In genomic region chr11:57405271-57405890, GRCh38 we compare ENCODE assay signal across 19 cellular contexts. TPM values are rescaled to one million over a fixed set of nuclear protein-coding genes. Genes with fewer than 3 reads are reported as not detected.
DNase-seq lines count a peak whose midpoint lies in the region; ATAC-seq, FAIRE-seq and TF ChIP-seq lines count a peak whose summit lies in the region.
"Had no signal": no experiment of that assay in that cellular context is flagged by ENCODE, and none has a peak within 500 bp of the region (broad histone marks: within the 10 kb centered on the region; RNA-seq: fewer than 3 reads in every experiment).

No MANE protein-coding gene starts in this region.

- H3K4me3 Mint-ChIP-seq in T-helper 2 cell treated with Interferon-gamma antibody and Interleukin-4, amounts not matched to agents 5 μg/mL and 100 μg/mL, for 36 hours, result no peak overlapping the region
- no peak overlapping the region for H3K4me3 Mint-ChIP-seq in MCF 10A (ENCODE audit: unreplicated experiment)
- H3K4me3 Mint-ChIP-seq in neural progenitor cell, result no peak overlapping the region
- H3K4me3 Mint-ChIP-seq: neural crest cell had no signal

- CTCF ChIA-PET in GM12878 (lab: Yijun Ruan, JAX), result interaction anchor here (0.5 to 1.6 kb wide), 3 partner anchors 12 to 191 kb away, joined by 3 to 6 read pairs (median 3); no protein-coding TSS in a partner anchor
- CTCF ChIA-PET in MCF 10A (lab: Yijun Ruan, JAX), result no interaction called here

- H3K79me2 ChIP-seq in GM12878 (ENCODE audit: control insufficient read depth, insufficient read depth, low read length) (no peaks in the 10 kb centered on the region; the same call in 1 of the 2 replicates), neural progenitor cell (ENCODE audit: low read depth) (no peaks in the 10 kb centered on the region)

- H3K9me3 ChIP-seq in GM12878 (replicated peaks; ENCODE audit: control insufficient read depth, insufficient read depth, low read length) (no peaks in the 10 kb centered on the region), lung (ENCODE audit: control insufficient read depth in 2 of 2, insufficient read depth in 1 of 2, low read length in 1 of 2) (no peaks in the 10 kb centered on the region), neural progenitor cell (ENCODE audit: low read depth) (no peaks in the 10 kb centered on the region)
- H3K9me3 ChIP-seq: adrenal gland, lower lobe of right lung, sigmoid colon had no signal

- H3K27me3 ChIP-seq in GM12878 (replicated peaks in 1 of 2; ENCODE audit: control insufficient read depth in 2 of 2, insufficient read depth in 2 of 2, low read length in 1 of 2) (no peaks in the 10 kb centered on the region), lung (ENCODE audit: control insufficient read depth, insufficient read depth) (no peaks in the 10 kb centered on the region), neural progenitor cell (no peaks in the 10 kb centered on the region)
- H3K27me3 ChIP-seq: adrenal gland, sigmoid colon had no signal

- no peak overlapping the region for H3K9ac ChIP-seq in GM12878 (ENCODE audit: control insufficient read depth, insufficient read depth, low read length)
- H3K9ac ChIP-seq in neural progenitor cell, result no peak overlapping the region

- H3K27me3 Mint-ChIP-seq in T-helper 2 cell treated with Interferon-gamma antibody and Interleukin-4, amounts not matched to agents 5 μg/mL and 100 μg/mL, for 36 hours (ENCODE audit: low read depth), result no peaks in the 10 kb centered on the region
- H3K27me3 Mint-ChIP-seq in MCF 10A (ENCODE audit: insufficient read depth, unreplicated experiment) (no peaks in the 10 kb centered on the region), neural progenitor cell (ENCODE audit: insufficient read depth, low read depth) (peaks cover 10% of the 10 kb centered on the region)

- SMC1A ChIA-PET in GM12878 (lab: Charles Lee; ENCODE audit: uncharacterized antibody, unreplicated experiment), result interaction anchor here (0.6 to 1.6 kb wide), 5 partner anchors 8 to 74 kb away, joined by 3 to 5 read pairs (median 3); no protein-coding TSS in a partner anchor

- H3K4me3 ChIP-seq in GM12878 (no peak overlapping the region), lung (no peak overlapping the region), neural progenitor cell (no peak overlapping the region)
- H3K4me3 ChIP-seq: adrenal gland, lower lobe of right lung, sigmoid colon had no signal

- in situ Hi-C loops in GM12878 (cut with MboI), result no loop called here

- no peak for DNase-seq in T-helper 2 cell treated with Interferon-gamma antibody and Interleukin-4, amounts not matched to agents 5 μg/mL and 100 μg/mL, for 36 hours (ENCODE audit: low spot score)
- DNase-seq in T-helper 2 cell (no peak), GM03348 (ENCODE audit: low spot score) (peak; percentile 13), GM12878 (ENCODE audit: low read depth, low spot score) (no peak), lung (ENCODE audit: low spot score) (no peak), MCF 10A (ENCODE audit: unreplicated experiment) (no peak), neural progenitor cell (ENCODE audit: low spot score) (no peak)
- DNase-seq: 8988T, adrenal gland, cortex of kidney, H7, lower lobe of right lung, NCI-H1436 treated with DMSO at 0.1 percent for 48 hours, NCI-H510A, sigmoid colon had no signal

- peaks cover 10% of the 10 kb centered on the region for H3K4me1 Mint-ChIP-seq in T-helper 2 cell treated with Interferon-gamma antibody and Interleukin-4, amounts not matched to agents 5 μg/mL and 100 μg/mL, for 36 hours (ENCODE audit: low read depth)
- H3K4me1 Mint-ChIP-seq in MCF 10A (ENCODE audit: insufficient read depth, unreplicated experiment), result peaks cover 10% of the 10 kb centered on the region
- no peaks in the 10 kb centered on the region for H3K4me1 Mint-ChIP-seq in neural progenitor cell
- H3K4me1 Mint-ChIP-seq: neural crest cell had no signal

- ATAC-seq in GM12878 (no peak), lung (ENCODE audit: insufficient read depth, low FRiP score) (peak; percentile 14), HG03097 (IDR thresholded peaks at IDR 0.05; ENCODE audit: low FRiP score, unreplicated experiment) (no peak)

- H2AFZ ChIP-seq in GM12878 (ENCODE audit: control insufficient read depth, low read depth, low read length) (no peak overlapping the region), neural progenitor cell (replicated peaks) (no peak overlapping the region)

- no peaks in the 10 kb centered on the region for H4K20me1 ChIP-seq in GM12878 (ENCODE audit: control insufficient read depth, insufficient read depth)
- no peaks in the 10 kb centered on the region for H4K20me1 ChIP-seq in neural progenitor cell (ENCODE audit: low read depth)

- intact Hi-C loops in GM12878 (cut with micrococcal nuclease; ENCODE audit: unreplicated experiment), result no loop called here
- intact Hi-C loops in MCF 10A (cut with micrococcal nuclease), result no loop called here

- H3K27ac ChIP-seq in GM12878 (ENCODE audit: control insufficient read depth, insufficient read depth), result 0 out of 2 replicates have a peak overlapping the region, but pooled peaks have one; percentile 55
- no peak overlapping the region for H3K27ac ChIP-seq in lung (ENCODE audit: low read depth in 1 of 2, low read length in 1 of 2)
- H3K27ac ChIP-seq in neural progenitor cell, result no peak overlapping the region
- H3K27ac ChIP-seq: adrenal gland, lower lobe of right lung had no signal

- peaks cover 19% of the 10 kb centered on the region for H3K4me1 ChIP-seq in GM12878 (ENCODE audit: control insufficient read depth, insufficient read depth, low read length)
- peaks cover 0 to 12% of the 10 kb centered on the region in 2 donors for H3K4me1 ChIP-seq in lung (ENCODE audit: control insufficient read depth in 2 of 2, insufficient read depth in 2 of 2, low read length in 2 of 2)
- no peaks in the 10 kb centered on the region for H3K4me1 ChIP-seq in neural progenitor cell
- H3K4me1 ChIP-seq: sigmoid colon had no signal

- no peak for TF ChIP-seq CTCF in GM12878 (IDR thresholded peaks at IDR 0.05 in 2 of 3, conservative IDR thresholded peaks at IDR 0.05 in 1 of 3; ENCODE audit: control insufficient read depth in 2 of 3, extremely low read depth in 1 of 3, insufficient read depth in 1 of 3, low read depth in 3 of 3, low read length in 3 of 3)
- TF ChIP-seq CTCF in lung (IDR thresholded peaks at IDR 0.05; ENCODE audit: control extremely low read depth, extremely low read depth), result no peak
- no peak for TF ChIP-seq CTCF in MCF 10A (IDR thresholded peaks at IDR 0.05; ENCODE audit: unreplicated experiment)
- TF ChIP-seq CTCF in neural progenitor cell (IDR thresholded peaks at IDR 0.05), result no peak

- no peak for TF ChIP-seq POLR2A in GM12878 (IDR thresholded peaks at IDR 0.05; ENCODE audit: low read depth, low read length)

- no peaks in the 10 kb centered on the region for H3K9me3 Mint-ChIP-seq in T-helper 2 cell treated with Interferon-gamma antibody and Interleukin-4, amounts not matched to agents 5 μg/mL and 100 μg/mL, for 36 hours
- H3K9me3 Mint-ChIP-seq in MCF 10A (ENCODE audit: unreplicated experiment) (no peaks in the 10 kb centered on the region), neural progenitor cell (no peaks in the 10 kb centered on the region)
- H3K9me3 Mint-ChIP-seq: neural crest cell had no signal

- POLR2A ChIA-PET in GM12878 (lab: Charles Lee), result interaction anchor here (0.6 to 2.4 kb wide), 3 partner anchors 14 to 363 kb away, joined by 3 to 11 read pairs (median 3); no protein-coding TSS in a partner anchor
- POLR2A ChIA-PET in MCF 10A (lab: Yijun Ruan, JAX), result interaction anchor here (0.6 kb wide), 1 partner anchor 21 kb away, joined by 3 read pairs; no protein-coding TSS in a partner anchor

- H3K36me3 Mint-ChIP-seq in T-helper 2 cell treated with Interferon-gamma antibody and Interleukin-4, amounts not matched to agents 5 μg/mL and 100 μg/mL, for 36 hours (ENCODE audit: low read depth), result peaks cover 33% of the 10 kb centered on the region
- peaks cover 49% of the 10 kb centered on the region for H3K36me3 Mint-ChIP-seq in MCF 10A (ENCODE audit: insufficient read depth, unreplicated experiment)
- H3K36me3 Mint-ChIP-seq in neural progenitor cell, result no peaks in the 10 kb centered on the region

- H3K4me2 ChIP-seq in GM12878 (ENCODE audit: control insufficient read depth, insufficient read depth), result no peak overlapping the region
- no peak overlapping the region for H3K4me2 ChIP-seq in neural progenitor cell

- no peak for FAIRE-seq in GM12878 (lab: Jason Lieb, UNC)

- H3F3A ChIP-seq in neural progenitor cell (ENCODE audit: low read depth), result no peaks in the 10 kb centered on the region

- no peak for TF ChIP-seq EP300 in GM12878 (IDR thresholded peaks at IDR 0.05; ENCODE audit: borderline replicate concordance in 1 of 2, control insufficient read depth in 1 of 2, low read depth in 2 of 2, low read length in 2 of 2)

- TF ChIP-seq RAD21 in GM12878 (IDR thresholded peaks at IDR 0.05; ENCODE audit: insufficient read depth, low read depth, low read length), result no peak

- peaks cover 31 to 36% of the 10 kb centered on the region in 2 experiments for H3K36me3 ChIP-seq in GM12878 (ENCODE audit: control insufficient read depth in 2 of 2, insufficient read depth in 2 of 2, low read length in 1 of 2)
- H3K36me3 ChIP-seq in lung (ENCODE audit: control insufficient read depth in 2 of 2, insufficient read depth in 2 of 2, low read length in 2 of 2), result peaks cover 4 to 35% of the 10 kb centered on the region in 2 donors
- no peaks in the 10 kb centered on the region for H3K36me3 ChIP-seq in neural progenitor cell

- peak overlapping the region; percentile 71 for H3K27ac Mint-ChIP-seq in T-helper 2 cell treated with Interferon-gamma antibody and Interleukin-4, amounts not matched to agents 5 μg/mL and 100 μg/mL, for 36 hours
- H3K27ac Mint-ChIP-seq in MCF 10A (ENCODE audit: low read depth, unreplicated experiment) (no peak overlapping the region), neural progenitor cell (no peak overlapping the region)

- RAD21 ChIA-PET in GM12878 (lab: Charles Lee; ENCODE audit: unreplicated experiment), result interaction anchor here (3.4 kb wide), 1 partner anchor 20 kb away, joined by 21 read pairs; no protein-coding TSS in a partner anchor

- WGBS in GM12878 (ENCODE audit: insufficient coverage, insufficient replicate concordance, low lambda C conversion rate, missing lambda C conversion rate), result 86% methylated on average over 5 of the region's 5 CpGs
- WGBS in lung, 2 donors, result 72 to 81% methylated on average over 5 of the region's 5 CpGs

- BruUV-seq in GM12878 (replicated peaks; lab: Mats Ljungman, UMichigan), result no TSS peak
- no TSS peak for BruUV-seq in MCF 10A (replicated peaks; lab: Mats Ljungman, UMichigan)

RNA-seq across cellular contexts. Expression of gene PRG2, which starts 14.9 kb away (rescaled TPM):
- total RNA-seq in GM12878 (2013; cell fraction: nucleolus; rRNA removed), result 1.2 and 1.3 TPM in 2 replicates
- total RNA-seq in GM12878 (2014; rRNA removed) (0.68 TPM in 1 of 2 replicates, not detected in the other), GM12878 (2014; rRNA removed; fragmentation: Illumina TruSeq; extraction: Trizol) (0.41 TPM in 1 of 2 replicates, not detected in the other), GM12878 (2021) (1.7 and 2.0 TPM in 2 replicates), lung (under 1 TPM; 0.68 to 0.71 TPM), MCF 10A (2022) (0.25 TPM in 1 of 2 replicates, not detected in the other), neural progenitor cell (ENCODE audit: low replicate concordance) (not detected in 2 replicates)
- polyA plus RNA-seq in GM12878 (2011; ENCODE audit: low read depth), result 1.2 TPM
- polyA plus RNA-seq in GM12878 (2011; rRNA removed) (0.23 and 0.43 TPM in 2 replicates), GM12878 (2014; fragmentation: Illumina TruSeq; extraction: Trizol) (0.10 TPM in 1 of 2 replicates, not detected in the other), GM12878 (2014; fragmentation: Nextera tagmentation; extraction: Ambion mirVana) (1 to 10 TPM in 1 of 2 experiments, under 1 TPM in 1; 0.88 to 1.0 TPM), GM12878 (2014; rRNA removed) (0.25 and 0.40 TPM in 2 replicates), GM12878 (2016; fragmentation: Nextera tagmentation; extraction: Ambion mirVana) (under 1 TPM in 1 of 2 experiments, not detected in 1; 0.19 TPM), lung (1 to 10 TPM in 1 of 2 donors, under 1 TPM in 1; 0.94 to 5.3 TPM)
- 0.87 and 1.3 TPM in 2 replicates for polyA plus RNA-seq in GM12878 (2011; cell fraction: cytosol; rRNA removed)
- polyA plus RNA-seq in GM12878 (2011; cell fraction: nucleus; rRNA removed), result 7.3 and 7.5 TPM in 2 replicates
- 1.3 and 1.7 TPM in 2 replicates for polyA plus RNA-seq in GM12878 (2012)
- 0.72 and 1.2 TPM in 2 replicates for polyA minus RNA-seq in GM12878 (2011; rRNA and poly(A)+ RNA removed)
- not detected in 2 replicates for polyA minus RNA-seq in GM12878 (2011; cell fraction: cytosol; rRNA and poly(A)+ RNA removed)
- 0.36 and 1.1 TPM in 2 replicates for polyA minus RNA-seq in GM12878 (2011; cell fraction: nucleus; rRNA and poly(A)+ RNA removed)
- total RNA-seq: H7; lower lobe of right lung; neural crest cell; sigmoid colon; T-helper 1 cell treated with Interleukin-12 subunit alpha and Interleukin-12 subunit beta and Interleukin-4 antibody, amounts not matched to agents 30 ng/mL and 1 ng/mL, for 36 hours had no signal
- polyA plus RNA-seq: sigmoid colon had no signal

RNA-seq across cellular contexts. Expression of gene SLC43A3, which starts 21.5 kb away (rescaled TPM):
- total RNA-seq in GM12878 (2013; cell fraction: nucleolus; rRNA removed), result 332 and 410 TPM in 2 replicates
- total RNA-seq in GM12878 (2014; rRNA removed) (104 and 112 TPM in 2 replicates), GM12878 (2014; rRNA removed; fragmentation: Illumina TruSeq; extraction: Trizol) (79.7 and 80.2 TPM in 2 replicates), GM12878 (2021) (147 and 158 TPM in 2 replicates), lung (100 to 1,000 TPM in 1 of 2 donors, 10 to 100 TPM in 1; 23.3 to 148 TPM), MCF 10A (2022) (96.6 and 112 TPM in 2 replicates), neural progenitor cell (ENCODE audit: low replicate concordance) (5.6 and 7.8 TPM in 2 replicates)
- 77.0 TPM for polyA plus RNA-seq in GM12878 (2011; ENCODE audit: low read depth)
- polyA plus RNA-seq in GM12878 (2011; rRNA removed) (129 and 237 TPM in 2 replicates), GM12878 (2014; fragmentation: Illumina TruSeq; extraction: Trizol) (153 and 168 TPM in 2 replicates), GM12878 (2014; fragmentation: Nextera tagmentation; extraction: Ambion mirVana) (10 to 100 TPM; 37.5 to 79.9 TPM), GM12878 (2014; rRNA removed) (107 and 111 TPM in 2 replicates), GM12878 (2016; fragmentation: Nextera tagmentation; extraction: Ambion mirVana) (100 to 1,000 TPM; 189 to 200 TPM), lung (100 to 1,000 TPM in 1 of 2 donors, 10 to 100 TPM in 1; 61.4 to 155 TPM)
- 362 and 451 TPM in 2 replicates for polyA plus RNA-seq in GM12878 (2011; cell fraction: cytosol; rRNA removed)
- polyA plus RNA-seq in GM12878 (2011; cell fraction: nucleus; rRNA removed), result 282 and 405 TPM in 2 replicates
- 84.4 and 111 TPM in 2 replicates for polyA plus RNA-seq in GM12878 (2012)
- polyA minus RNA-seq in GM12878 (2011; rRNA and poly(A)+ RNA removed), result 286 and 303 TPM in 2 replicates
- polyA minus RNA-seq in GM12878 (2011; cell fraction: cytosol; rRNA and poly(A)+ RNA removed), result 73.4 and 78.4 TPM in 2 replicates
- 142 and 145 TPM in 2 replicates for polyA minus RNA-seq in GM12878 (2011; cell fraction: nucleus; rRNA and poly(A)+ RNA removed)

RNA-seq across cellular contexts. Expression of gene PRG3, which starts 24.4 kb away (rescaled TPM):
- not detected in 2 replicates for total RNA-seq in GM12878 (2013; cell fraction: nucleolus; rRNA removed)
- total RNA-seq in GM12878 (2014; rRNA removed), result not detected in 2 replicates
- total RNA-seq in GM12878 (2014; rRNA removed; fragmentation: Illumina TruSeq; extraction: Trizol), result not detected in 2 replicates
- total RNA-seq in GM12878 (2021), result not detected in 2 replicates
- polyA plus RNA-seq in GM12878 (2011; ENCODE audit: low read depth), result not detected
- not detected in 2 replicates for polyA plus RNA-seq in GM12878 (2011; rRNA removed)
- polyA plus RNA-seq in GM12878 (2011; cell fraction: cytosol; rRNA removed), result not detected in 2 replicates
- polyA plus RNA-seq in GM12878 (2011; cell fraction: nucleus; rRNA removed), result not detected in 2 replicates
- not detected in 2 replicates for polyA plus RNA-seq in GM12878 (2012)
- not detected in 2 replicates for polyA plus RNA-seq in GM12878 (2014; fragmentation: Illumina TruSeq; extraction: Trizol)
- polyA plus RNA-seq in GM12878 (2014; fragmentation: Nextera tagmentation; extraction: Ambion mirVana), result not detected
- not detected in 2 replicates for polyA plus RNA-seq in GM12878 (2014; rRNA removed)
- not detected for polyA plus RNA-seq in GM12878 (2016; fragmentation: Nextera tagmentation; extraction: Ambion mirVana)
- not detected in 2 replicates for polyA minus RNA-seq in GM12878 (2011; rRNA and poly(A)+ RNA removed)
- polyA minus RNA-seq in GM12878 (2011; cell fraction: cytosol; rRNA and poly(A)+ RNA removed), result not detected in 2 replicates
- polyA minus RNA-seq in GM12878 (2011; cell fraction: nucleus; rRNA and poly(A)+ RNA removed), result not detected in 2 replicates
- total RNA-seq in lung, result 1 to 10 TPM in 1 of 2 donors, not detected in 1; 1.4 TPM
- polyA plus RNA-seq in lung, result under 1 TPM in 1 of 2 donors, not detected in 1; 0.63 TPM
- not detected in 2 replicates for total RNA-seq in MCF 10A (2022)
- not detected in 2 replicates for total RNA-seq in neural progenitor cell (ENCODE audit: low replicate concordance)
- total RNA-seq: adrenal gland; H7; lower lobe of right lung; neural crest cell; sigmoid colon; T-helper 1 cell treated with Interleukin-12 subunit alpha and Interleukin-12 subunit beta and Interleukin-4 antibody, amounts not matched to agents 30 ng/mL and 1 ng/mL, for 36 hours had no signal
- polyA plus RNA-seq: adrenal gland, esophagus, sigmoid colon had no signal

RNA-seq across cellular contexts. Expression of gene RTN4RL2, which starts 54.9 kb away (rescaled TPM):
- not detected in 2 replicates for total RNA-seq in GM12878 (2013; cell fraction: nucleolus; rRNA removed)
- total RNA-seq in GM12878 (2014; rRNA removed) (0.33 and 0.34 TPM in 2 replicates), GM12878 (2014; rRNA removed; fragmentation: Illumina TruSeq; extraction: Trizol) (not detected in 2 replicates), GM12878 (2021) (1.0 and 1.1 TPM in 2 replicates), lung (1 to 10 TPM in 1 of 2 donors, under 1 TPM in 1; 0.31 to 4.8 TPM), MCF 10A (2022) (2.0 and 3.2 TPM in 2 replicates), neural progenitor cell (ENCODE audit: low replicate concordance) (0.13 and 1.9 TPM in 2 replicates)
- polyA plus RNA-seq in GM12878 (2011; ENCODE audit: low read depth), result not detected
- polyA plus RNA-seq in GM12878 (2011; rRNA removed) (not detected in 2 replicates), GM12878 (2014; fragmentation: Illumina TruSeq; extraction: Trizol) (not detected in 2 replicates), GM12878 (2014; fragmentation: Nextera tagmentation; extraction: Ambion mirVana) (under 1 TPM in 1 of 2 experiments, not detected in 1; 0.14 TPM), GM12878 (2014; rRNA removed) (0.58 and 0.88 TPM in 2 replicates), GM12878 (2016; fragmentation: Nextera tagmentation; extraction: Ambion mirVana) (under 1 TPM; 0.48 to 0.55 TPM), lung (1 to 10 TPM; 1.5 to 1.8 TPM)
- polyA plus RNA-seq in GM12878 (2011; cell fraction: cytosol; rRNA removed), result 0.03 and 0.09 TPM in 2 replicates
- polyA plus RNA-seq in GM12878 (2011; cell fraction: nucleus; rRNA removed), result 0.22 and 0.39 TPM in 2 replicates
- polyA plus RNA-seq in GM12878 (2012), result 0.08 and 0.11 TPM in 2 replicates
- not detected in 2 replicates for polyA minus RNA-seq in GM12878 (2011; rRNA and poly(A)+ RNA removed)
- not detected in 2 replicates for polyA minus RNA-seq in GM12878 (2011; cell fraction: cytosol; rRNA and poly(A)+ RNA removed)
- 0.36 and 0.38 TPM in 2 replicates for polyA minus RNA-seq in GM12878 (2011; cell fraction: nucleus; rRNA and poly(A)+ RNA removed)
